9 cellular contexts compared by ENCODE assay signal in the genomic region with DNA sequence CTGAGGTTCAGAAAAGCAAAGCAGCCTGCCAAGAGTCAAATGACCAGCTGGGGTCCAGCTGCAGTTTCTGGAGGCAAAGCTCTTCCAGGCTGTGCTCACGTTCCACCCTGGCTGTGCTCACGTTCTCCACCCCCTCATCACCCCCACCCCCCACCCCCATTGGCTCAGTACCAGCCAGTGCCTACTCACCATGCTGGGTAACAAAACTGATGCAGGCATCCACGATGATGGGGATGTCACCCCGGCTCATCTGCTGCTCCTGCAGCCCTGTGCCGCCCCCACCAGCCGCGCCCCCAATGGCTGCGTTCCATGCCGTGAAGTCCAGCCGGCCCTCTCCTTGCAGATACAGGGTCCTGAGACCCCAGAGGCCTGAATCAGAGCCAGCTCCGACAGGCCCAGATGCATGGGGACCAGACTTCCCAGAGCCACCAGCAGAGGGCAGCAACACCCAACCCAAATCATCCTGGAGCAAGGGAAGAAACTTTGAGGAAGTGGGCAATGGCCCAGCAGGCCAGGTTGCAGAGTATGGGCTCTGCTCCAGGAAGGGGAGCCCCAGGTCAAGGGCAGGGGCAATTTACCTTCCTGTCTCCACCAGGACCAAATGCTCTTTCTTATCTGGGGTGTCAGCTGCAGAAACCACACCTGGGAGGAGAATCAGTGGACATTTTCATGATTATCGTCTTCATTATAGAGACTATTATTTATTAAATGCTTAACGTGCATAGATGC. TPM values are rescaled to one million over a fixed set of nuclear protein-coding genes. Genes with fewer than 3 reads are reported as not detected.
DNase-seq lines count a peak whose midpoint lies in the region; ATAC-seq and TF ChIP-seq lines count a peak whose summit lies in the region.
"Had no signal": no experiment of that assay in that cellular context is flagged by ENCODE, and none has a peak within 500 bp of the region (broad histone marks: within the 10 kb centered on the region; RNA-seq: fewer than 3 reads in every experiment).

No MANE protein-coding gene starts in this region.

- DNase-seq in CD1c-positive myeloid dendritic cell (ENCODE audit: extremely low spot score) (peak; percentile 83), NCI-H69 (lab: John Stamatoyannopoulos, UW) (peak; percentile 69), mucosa of gallbladder (ENCODE audit: low spot score) (peak; percentile 87)
- DNase-seq in activated CD8-positive, alpha-beta T cell treated with anti-CD3 and anti-CD28 coated beads for 36 hours = peak; percentile 85
- peak; percentile 56 to 73 (median 67) for DNase-seq in effector memory CD8-positive, alpha-beta T cell
- peak; percentile 52 for DNase-seq in stimulated activated CD8-positive, alpha-beta memory T cell treated with anti-CD3 and anti-CD28 coated beads, Interleukin-7, amount 100 ng/mL, for 24 hours (ENCODE audit: low read depth)

- H3K36me3 Mint-ChIP-seq in activated CD8-positive, alpha-beta T cell treated with anti-CD3 and anti-CD28 coated beads for 36 hours (ENCODE audit: low read depth) = no peaks in the 10 kb centered on the region
- H3K36me3 Mint-ChIP-seq in effector memory CD8-positive, alpha-beta T cell (ENCODE audit: insufficient read depth) = peaks cover 6% of the 10 kb centered on the region

- ATAC-seq in GM19023 (IDR thresholded peaks at IDR 0.05; ENCODE audit: unreplicated experiment) (peak; percentile 88), HG03135 (IDR thresholded peaks at IDR 0.05; ENCODE audit: unreplicated experiment) (peak; percentile 87)
- ATAC-seq in activated CD8-positive, alpha-beta T cell treated with anti-CD3 and anti-CD28 coated beads for 36 hours = peak; percentile 95
- ATAC-seq in effector memory CD8-positive, alpha-beta T cell (replicated peaks) = peak; percentile 85

- CTCF ChIA-PET in activated CD8-positive, alpha-beta T cell treated with anti-CD3 and anti-CD28 coated beads for 36 hours (lab: Charles Lee) = interaction anchor here (0.6 to 9.5 kb wide), 30 partner anchors 9 to 304 kb away, joined by 3 to 93 read pairs (median 5); partner anchors contain the start of genes ARAP3, FCHSD1, HDAC3 and PCDH1

- POLR2A ChIA-PET in activated CD8-positive, alpha-beta T cell treated with anti-CD3 and anti-CD28 coated beads for 36 hours (lab: Charles Lee) = interaction anchor here (0.6 to 1.0 kb wide), 2 partner anchors 214 to 231 kb away, joined by 4 to 5 read pairs; no protein-coding TSS in a partner anchor

- intact Hi-C loops in activated CD8-positive, alpha-beta T cell treated with anti-CD3 and anti-CD28 coated beads for 36 hours (cut with micrococcal nuclease) = no loop called here

- H3K9me3 Mint-ChIP-seq in activated CD8-positive, alpha-beta T cell treated with anti-CD3 and anti-CD28 coated beads for 36 hours = no peaks in the 10 kb centered on the region
- no peaks in the 10 kb centered on the region for H3K9me3 Mint-ChIP-seq in effector memory CD8-positive, alpha-beta T cell
- H3K9me3 Mint-ChIP-seq: T-helper 1 cell treated with Interleukin-12 subunit alpha and Interleukin-12 subunit beta and Interleukin-4 antibody, amounts not matched to agents 30 μg/mL and 1 μg/mL, for 36 hours had no signal

- H3K4me1 Mint-ChIP-seq in activated CD8-positive, alpha-beta T cell treated with anti-CD3 and anti-CD28 coated beads for 36 hours (ENCODE audit: low read depth) = peaks cover 3% of the 10 kb centered on the region
- H3K4me1 Mint-ChIP-seq in effector memory CD8-positive, alpha-beta T cell (ENCODE audit: low read depth in 2 of 2) = peaks cover 5 to 6% of the 10 kb centered on the region in 2 donors

- no peak overlapping the region for H3K27ac Mint-ChIP-seq in activated CD8-positive, alpha-beta T cell treated with anti-CD3 and anti-CD28 coated beads for 36 hours
- H3K27ac Mint-ChIP-seq in effector memory CD8-positive, alpha-beta T cell = no peak overlapping the region
- H3K27ac Mint-ChIP-seq: T-helper 1 cell treated with Interleukin-12 subunit alpha and Interleukin-12 subunit beta and Interleukin-4 antibody, amounts not matched to agents 30 μg/mL and 1 μg/mL, for 36 hours had no signal

- TF ChIP-seq CTCF in activated CD8-positive, alpha-beta T cell treated with anti-CD3 and anti-CD28 coated beads for 36 hours (IDR thresholded peaks at IDR 0.05) = peak; percentile 89

- H3K27me3 Mint-ChIP-seq in activated CD8-positive, alpha-beta T cell treated with anti-CD3 and anti-CD28 coated beads for 36 hours = no peaks in the 10 kb centered on the region
- no peaks in the 10 kb centered on the region for H3K27me3 Mint-ChIP-seq in effector memory CD8-positive, alpha-beta T cell

- no peak overlapping the region for H3K4me3 Mint-ChIP-seq in activated CD8-positive, alpha-beta T cell treated with anti-CD3 and anti-CD28 coated beads for 36 hours
- H3K4me3 Mint-ChIP-seq in effector memory CD8-positive, alpha-beta T cell = no peak overlapping the region
- H3K4me3 Mint-ChIP-seq: T-helper 1 cell treated with Interleukin-12 subunit alpha and Interleukin-12 subunit beta and Interleukin-4 antibody, amounts not matched to agents 30 μg/mL and 1 μg/mL, for 36 hours had no signal

RNA-seq across cellular contexts. Expression of gene FCHSD1, which starts 13.7 kb away (rescaled TPM):
- total RNA-seq in activated CD8-positive, alpha-beta T cell treated with anti-CD3 and anti-CD28 coated beads for 36 hours = 10 to 100 TPM; 30.1 to 31.8 TPM
- total RNA-seq in mucosa of gallbladder = 62.0 TPM

RNA-seq across cellular contexts. Expression of gene ARAP3, which starts 17.1 kb away (rescaled TPM):
- total RNA-seq in activated CD8-positive, alpha-beta T cell treated with anti-CD3 and anti-CD28 coated beads for 36 hours = 1 to 10 TPM; 5.9 to 7.2 TPM
- 24.2 TPM for total RNA-seq in mucosa of gallbladder

RNA-seq across cellular contexts. Expression of gene RELL2, which starts 28.1 kb away (rescaled TPM):
- 10 to 100 TPM; 31.4 to 35.6 TPM for total RNA-seq in activated CD8-positive, alpha-beta T cell treated with anti-CD3 and anti-CD28 coated beads for 36 hours
- total RNA-seq in mucosa of gallbladder = 10.2 TPM

RNA-seq across cellular contexts. Expression of gene HDAC3, which starts 28.2 kb away (rescaled TPM):
- 10 to 100 TPM; 94.8 to 98.3 TPM for total RNA-seq in activated CD8-positive, alpha-beta T cell treated with anti-CD3 and anti-CD28 coated beads for 36 hours
- 43.3 TPM for total RNA-seq in mucosa of gallbladder

RNA-seq across cellular contexts. Expression of gene DIAPH1, which starts 46.1 kb away (rescaled TPM):
- total RNA-seq in activated CD8-positive, alpha-beta T cell treated with anti-CD3 and anti-CD28 coated beads for 36 hours = 100 to 1,000 TPM; 209 to 218 TPM
- 85.9 TPM for total RNA-seq in mucosa of gallbladder

Comparison
In these comparisons a context has a peak if more than half of its experiments do, and no peak if none do; other contexts are left out.
1. Peak in every context shown above with its lines: DNase-seq and ATAC-seq.